ENCODE assay signal across 25 cellular contexts in the genomic region with DNA sequence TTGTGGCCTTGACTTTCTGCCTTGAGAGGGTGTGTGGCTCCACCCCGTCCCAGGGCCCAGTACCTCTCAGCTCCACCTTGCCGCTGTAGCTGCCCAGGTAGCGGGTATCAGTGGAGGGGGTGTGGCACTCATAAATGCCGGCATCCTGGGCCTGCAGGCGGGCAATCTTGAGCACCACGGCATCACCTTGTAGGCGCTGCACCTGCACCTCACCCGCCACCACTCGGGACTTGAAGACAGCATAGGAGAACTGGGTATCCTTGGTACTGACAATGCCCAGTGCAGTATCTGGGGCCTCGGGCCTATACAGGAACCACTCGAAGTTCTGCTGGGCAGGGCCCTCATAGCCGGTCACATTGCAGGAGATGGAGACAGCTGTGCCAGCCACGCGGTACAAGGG. TPM values are rescaled to one million over a fixed set of nuclear protein-coding genes. Genes with fewer than 3 reads are reported as not detected.
"Had no signal": no experiment of that assay in that cellular context is flagged by ENCODE, and none has a peak within 500 bp of the region (broad histone marks: within the 10 kb centered on the region; RNA-seq: fewer than 3 reads in every experiment).

No MANE protein-coding gene starts in this region.

- ATAC-seq: activated CD8-positive, alpha-beta T cell treated with anti-CD3 and anti-CD28 coated beads for 36 hours; naive thymus-derived CD8-positive, alpha-beta T cell; pancreas had no signal

- H3K27me3 Mint-ChIP-seq: activated B cell treated with CpG ODN at 0.5 μM for 24 hours; activated CD8-positive, alpha-beta T cell treated with anti-CD3 and anti-CD28 coated beads for 36 hours; activated naive CD4-positive, alpha-beta T cell treated with anti-CD3 and anti-CD28 coated beads, Interleukin-2, amount 10 ng/mL, durations not matched to agents 7 days and 5 days; naive thymus-derived CD8-positive, alpha-beta T cell had no signal

- H3K4me3 Mint-ChIP-seq: activated B cell treated with CpG ODN at 0.5 μM for 24 hours; activated CD8-positive, alpha-beta T cell treated with anti-CD3 and anti-CD28 coated beads for 36 hours; activated naive CD4-positive, alpha-beta T cell treated with anti-CD3 and anti-CD28 coated beads, Interleukin-2, amount 10 ng/mL, durations not matched to agents 7 days and 5 days; endodermal cell had no signal

- H3K27me3 ChIP-seq: ascending aorta, pancreas, sigmoid colon, tibial nerve had no signal

- H3K9me3 ChIP-seq: ascending aorta, neutrophil, pancreas, sigmoid colon, tibial nerve had no signal

- H3K36me3 ChIP-seq: neutrophil had no signal

- H3K9me3 Mint-ChIP-seq: activated B cell treated with CpG ODN at 0.5 μM for 24 hours; activated CD8-positive, alpha-beta T cell treated with anti-CD3 and anti-CD28 coated beads for 36 hours; activated naive CD4-positive, alpha-beta T cell treated with anti-CD3 and anti-CD28 coated beads, Interleukin-2, amount 10 ng/mL, durations not matched to agents 7 days and 5 days; endodermal cell; naive thymus-derived CD8-positive, alpha-beta T cell had no signal

- H3K4me3 ChIP-seq: ascending aorta, pancreas, sigmoid colon, tibial nerve had no signal

- H3K27ac ChIP-seq: epithelial cell of prostate, neutrophil, pancreas, sigmoid colon had no signal

- DNase-seq: activated B cell treated with CpG ODN at 0.5 μM for 24 hours; activated CD4-positive, alpha-beta T cell treated with anti-CD3 and anti-CD28 coated beads for 48 hours; activated CD8-positive, alpha-beta T cell treated with anti-CD3 and anti-CD28 coated beads for 36 hours; activated effector memory CD4-positive, alpha-beta T cell treated with Interleukin-2 at 50 U/mL for 16 hours; activated naive CD4-positive, alpha-beta T cell treated with anti-CD3 and anti-CD28 coated beads, Interleukin-2, amount 10 ng/mL, durations not matched to agents 7 days and 5 days; activated T-cell treated with anti-CD3 and anti-CD28 coated beads, Interleukin-2, amount 50 U/mL, for 48 hours; cerebellar nuclear complex; endodermal cell; foreskin fibroblast; naive thymus-derived CD8-positive, alpha-beta T cell; pancreas; sigmoid colon; stimulated activated CD8-positive, alpha-beta memory T cell treated with anti-CD3 and anti-CD28 coated beads, Interleukin-4, amount 100 ng/mL, for 48 hours; stimulated activated naive CD4-positive, alpha-beta T cell treated with Interleukin-2 at 50 U/mL for 16 hours; T-helper 1 cell; T-helper 9 cell had no signal

- H3K27ac Mint-ChIP-seq: activated B cell treated with CpG ODN at 0.5 μM for 24 hours; activated CD8-positive, alpha-beta T cell treated with anti-CD3 and anti-CD28 coated beads for 36 hours had no signal

- FAIRE-seq: islet of Langerhans, pancreas had no signal

RNA-seq across cellular contexts. Expression of a gene that starts 13.5 kb away (rescaled TPM):
- total RNA-seq: activated B cell treated with CpG ODN at 0.5 μM for 24 hours; activated CD8-positive, alpha-beta T cell treated with anti-CD3 and anti-CD28 coated beads for 36 hours; endodermal cell; glomerular endothelial cell; mononuclear cell; naive thymus-derived CD8-positive, alpha-beta T cell; pancreas; pulmonary artery endothelial cell; subcutaneous adipose tissue had no signal

RNA-seq across cellular contexts. Expression of a gene that starts 20.8 kb away (rescaled TPM):
- total RNA-seq: activated B cell treated with CpG ODN at 0.5 μM for 24 hours; activated CD8-positive, alpha-beta T cell treated with anti-CD3 and anti-CD28 coated beads for 36 hours; glomerular endothelial cell; naive thymus-derived CD8-positive, alpha-beta T cell; pulmonary artery endothelial cell had no signal
- polyA plus RNA-seq: naive thymus-derived CD8-positive, alpha-beta T cell had no signal

RNA-seq across cellular contexts. Expression of a gene that starts 24.8 kb away (rescaled TPM):
- total RNA-seq: activated B cell treated with CpG ODN at 0.5 μM for 24 hours; ascending aorta; glomerular endothelial cell; mononuclear cell; naive thymus-derived CD8-positive, alpha-beta T cell; pulmonary artery endothelial cell; subcutaneous adipose tissue had no signal

RNA-seq across cellular contexts. Expression of a gene that starts 56.6 kb away (rescaled TPM):
- total RNA-seq: activated B cell treated with CpG ODN at 0.5 μM for 24 hours; activated CD8-positive, alpha-beta T cell treated with anti-CD3 and anti-CD28 coated beads for 36 hours; ascending aorta; glomerular endothelial cell; naive thymus-derived CD8-positive, alpha-beta T cell; pancreas; pulmonary artery endothelial cell had no signal
- polyA plus RNA-seq: naive thymus-derived CD8-positive, alpha-beta T cell; pancreas had no signal
